Comparison of ENCODE assay signal across 1 cellular context in genomic region chr6:34414999-34415858, GRCh38.
TF ChIP-seq lines count a peak whose summit lies in the region.

No MANE protein-coding gene starts in this region.

TF ChIP-seq in HepG2, 621 proteins besides CTCF, POLR2A, EP300 and RAD21 (continued from another document and continues in another):
- no peak for TF ChIP-seq ZBED4 (CRISPR knock-in tag; IDR thresholded peaks at IDR 0.05; ENCODE audit: borderline replicate concordance)
- TF ChIP-seq, protein P1, sequence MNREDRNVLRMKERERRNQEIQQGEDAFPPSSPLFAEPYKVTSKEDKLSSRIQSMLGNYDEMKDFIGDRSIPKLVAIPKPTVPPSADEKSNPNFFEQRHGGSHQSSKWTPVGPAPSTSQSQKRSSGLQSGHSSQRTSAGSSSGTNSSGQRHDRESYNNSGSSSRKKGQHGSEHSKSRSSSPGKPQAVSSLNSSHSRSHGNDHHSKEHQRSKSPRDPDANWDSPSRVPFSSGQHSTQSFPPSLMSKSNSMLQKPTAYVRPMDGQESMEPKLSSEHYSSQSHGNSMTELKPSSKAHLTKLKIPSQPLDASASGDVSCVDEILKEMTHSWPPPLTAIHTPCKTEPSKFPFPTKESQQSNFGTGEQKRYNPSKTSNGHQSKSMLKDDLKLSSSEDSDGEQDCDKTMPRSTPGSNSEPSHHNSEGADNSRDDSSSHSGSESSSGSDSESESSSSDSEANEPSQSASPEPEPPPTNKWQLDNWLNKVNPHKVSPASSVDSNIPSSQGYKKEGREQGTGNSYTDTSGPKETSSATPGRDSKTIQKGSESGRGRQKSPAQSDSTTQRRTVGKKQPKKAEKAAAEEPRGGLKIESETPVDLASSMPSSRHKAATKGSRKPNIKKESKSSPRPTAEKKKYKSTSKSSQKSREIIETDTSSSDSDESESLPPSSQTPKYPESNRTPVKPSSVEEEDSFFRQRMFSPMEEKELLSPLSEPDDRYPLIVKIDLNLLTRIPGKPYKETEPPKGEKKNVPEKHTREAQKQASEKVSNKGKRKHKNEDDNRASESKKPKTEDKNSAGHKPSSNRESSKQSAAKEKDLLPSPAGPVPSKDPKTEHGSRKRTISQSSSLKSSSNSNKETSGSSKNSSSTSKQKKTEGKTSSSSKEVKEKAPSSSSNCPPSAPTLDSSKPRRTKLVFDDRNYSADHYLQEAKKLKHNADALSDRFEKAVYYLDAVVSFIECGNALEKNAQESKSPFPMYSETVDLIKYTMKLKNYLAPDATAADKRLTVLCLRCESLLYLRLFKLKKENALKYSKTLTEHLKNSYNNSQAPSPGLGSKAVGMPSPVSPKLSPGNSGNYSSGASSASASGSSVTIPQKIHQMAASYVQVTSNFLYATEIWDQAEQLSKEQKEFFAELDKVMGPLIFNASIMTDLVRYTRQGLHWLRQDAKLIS (CRISPR knock-in tag; IDR thresholded peaks at IDR 0.05) = no peak
- no peak for TF ChIP-seq ZNF282 (IDR thresholded peaks at IDR 0.05; ENCODE audit: partially characterized antibody)
- TF ChIP-seq ZNF329 (CRISPR knock-in tag; IDR thresholded peaks at IDR 0.05; ENCODE audit: low read depth) = no peak
- no peak for TF ChIP-seq MAFF (IDR thresholded peaks at IDR 0.05; ENCODE audit: low read depth, low read length)
- peak; percentile 74 for TF ChIP-seq ATF2 (CRISPR knock-in tag; IDR thresholded peaks at IDR 0.05)
- peak; percentile 53 for TF ChIP-seq FOXA3 (CRISPR knock-in tag; IDR thresholded peaks at IDR 0.05)
- TF ChIP-seq ZNF33A (CRISPR knock-in tag; IDR thresholded peaks at IDR 0.05; ENCODE audit: borderline replicate concordance) = no peak
- 0 out of 2 replicates have a peak, but pooled peaks have one; percentile 45 for TF ChIP-seq DMAP1 (CRISPR knock-in tag; IDR thresholded peaks at IDR 0.05)
- no peak for TF ChIP-seq WIZ (CRISPR knock-in tag; IDR thresholded peaks at IDR 0.05)
- no peak for TF ChIP-seq FUBP1 (CRISPR knock-in tag; IDR thresholded peaks at IDR 0.05; ENCODE audit: borderline replicate concordance)
- peak; percentile 50; the same call in 1 of the 2 replicates for TF ChIP-seq LCORL (IDR thresholded peaks at IDR 0.05)
- TF ChIP-seq LCORL (CRISPR knock-in tag; IDR thresholded peaks at IDR 0.05) = peak; percentile 82; the same call in 1 of the 2 replicates
- peak; percentile 34; the same call in 1 of the 2 replicates for TF ChIP-seq ZNF749 (CRISPR knock-in tag; IDR thresholded peaks at IDR 0.05; ENCODE audit: borderline replicate concordance)
- TF ChIP-seq SCMH1 (CRISPR knock-in tag; IDR thresholded peaks at IDR 0.05; ENCODE audit: borderline replicate concordance) = no peak
- TF ChIP-seq JARID2 (CRISPR knock-in tag; IDR thresholded peaks at IDR 0.05; ENCODE audit: insufficient replicate concordance) = no peak
- TF ChIP-seq ATF7-NPFF (CRISPR knock-in tag; IDR thresholded peaks at IDR 0.05; ENCODE audit: low read depth) = no peak
- no peak for TF ChIP-seq ARNTL (CRISPR knock-in tag; IDR thresholded peaks at IDR 0.05)
- peak; percentile 69; the same call in 1 of the 2 replicates for TF ChIP-seq ZKSCAN8 (CRISPR knock-in tag; IDR thresholded peaks at IDR 0.05; ENCODE audit: borderline replicate concordance)
- no peak; the same call in 1 of the 2 replicates for TF ChIP-seq SALL1 (CRISPR knock-in tag; IDR thresholded peaks at IDR 0.05)
- no peak for TF ChIP-seq HOXD1 (CRISPR knock-in tag; IDR thresholded peaks at IDR 0.05)
- TF ChIP-seq ZNF724P (CRISPR knock-in tag; IDR thresholded peaks at IDR 0.05; ENCODE audit: borderline replicate concordance) = no peak
- TF ChIP-seq ZNF7 (CRISPR knock-in tag; IDR thresholded peaks at IDR 0.05) = no peak
- TF ChIP-seq, protein P2, sequence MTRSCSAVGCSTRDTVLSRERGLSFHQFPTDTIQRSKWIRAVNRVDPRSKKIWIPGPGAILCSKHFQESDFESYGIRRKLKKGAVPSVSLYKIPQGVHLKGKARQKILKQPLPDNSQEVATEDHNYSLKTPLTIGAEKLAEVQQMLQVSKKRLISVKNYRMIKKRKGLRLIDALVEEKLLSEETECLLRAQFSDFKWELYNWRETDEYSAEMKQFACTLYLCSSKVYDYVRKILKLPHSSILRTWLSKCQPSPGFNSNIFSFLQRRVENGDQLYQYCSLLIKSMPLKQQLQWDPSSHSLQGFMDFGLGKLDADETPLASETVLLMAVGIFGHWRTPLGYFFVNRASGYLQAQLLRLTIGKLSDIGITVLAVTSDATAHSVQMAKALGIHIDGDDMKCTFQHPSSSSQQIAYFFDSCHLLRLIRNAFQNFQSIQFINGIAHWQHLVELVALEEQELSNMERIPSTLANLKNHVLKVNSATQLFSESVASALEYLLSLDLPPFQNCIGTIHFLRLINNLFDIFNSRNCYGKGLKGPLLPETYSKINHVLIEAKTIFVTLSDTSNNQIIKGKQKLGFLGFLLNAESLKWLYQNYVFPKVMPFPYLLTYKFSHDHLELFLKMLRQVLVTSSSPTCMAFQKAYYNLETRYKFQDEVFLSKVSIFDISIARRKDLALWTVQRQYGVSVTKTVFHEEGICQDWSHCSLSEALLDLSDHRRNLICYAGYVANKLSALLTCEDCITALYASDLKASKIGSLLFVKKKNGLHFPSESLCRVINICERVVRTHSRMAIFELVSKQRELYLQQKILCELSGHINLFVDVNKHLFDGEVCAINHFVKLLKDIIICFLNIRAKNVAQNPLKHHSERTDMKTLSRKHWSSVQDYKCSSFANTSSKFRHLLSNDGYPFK (CRISPR knock-in tag; IDR thresholded peaks at IDR 0.05; ENCODE audit: borderline replicate concordance) = no peak
- TF ChIP-seq, protein P3, sequence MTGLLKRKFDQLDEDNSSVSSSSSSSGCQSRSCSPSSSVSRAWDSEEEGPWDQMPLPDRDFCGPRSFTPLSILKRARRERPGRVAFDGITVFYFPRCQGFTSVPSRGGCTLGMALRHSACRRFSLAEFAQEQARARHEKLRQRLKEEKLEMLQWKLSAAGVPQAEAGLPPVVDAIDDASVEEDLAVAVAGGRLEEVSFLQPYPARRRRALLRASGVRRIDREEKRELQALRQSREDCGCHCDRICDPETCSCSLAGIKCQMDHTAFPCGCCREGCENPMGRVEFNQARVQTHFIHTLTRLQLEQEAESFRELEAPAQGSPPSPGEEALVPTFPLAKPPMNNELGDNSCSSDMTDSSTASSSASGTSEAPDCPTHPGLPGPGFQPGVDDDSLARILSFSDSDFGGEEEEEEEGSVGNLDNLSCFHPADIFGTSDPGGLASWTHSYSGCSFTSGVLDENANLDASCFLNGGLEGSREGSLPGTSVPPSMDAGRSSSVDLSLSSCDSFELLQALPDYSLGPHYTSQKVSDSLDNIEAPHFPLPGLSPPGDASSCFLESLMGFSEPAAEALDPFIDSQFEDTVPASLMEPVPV (CRISPR knock-in tag; IDR thresholded peaks at IDR 0.05) = 0 out of 2 replicates have a peak, but pooled peaks have one; percentile 38
- no peak for TF ChIP-seq ZNF644 (CRISPR knock-in tag; IDR thresholded peaks at IDR 0.05; ENCODE audit: low read depth)
- TF ChIP-seq ZFP36L1 (CRISPR knock-in tag; IDR thresholded peaks at IDR 0.05) = no peak; the same call in 1 of the 2 replicates
- TF ChIP-seq ZBTB43 (CRISPR knock-in tag; conservative IDR thresholded peaks at IDR 0.05) = no peak
- no peak for TF ChIP-seq CBX1 (IDR thresholded peaks at IDR 0.05; ENCODE audit: low read depth)
- TF ChIP-seq TEAD3 (CRISPR knock-in tag; optimal IDR thresholded peaks at IDR 0.05; ENCODE audit: borderline replicate concordance) = peak; percentile 33
- no peak for TF ChIP-seq MBD4 (IDR thresholded peaks at IDR 0.05; ENCODE audit: borderline replicate concordance, low read length)
- TF ChIP-seq ZNF577 (CRISPR knock-in tag; IDR thresholded peaks at IDR 0.05; ENCODE audit: borderline replicate concordance, low read depth) = no peak
- TF ChIP-seq SAP130 (CRISPR knock-in tag; IDR thresholded peaks at IDR 0.05; ENCODE audit: low read depth) = peak; percentile 90
- no peak for TF ChIP-seq ZNF274 (CRISPR knock-in tag; IDR thresholded peaks at IDR 0.05)
- TF ChIP-seq JUN (CRISPR knock-in tag; IDR thresholded peaks at IDR 0.05) = no peak
- TF ChIP-seq HOXA3 (CRISPR knock-in tag; IDR thresholded peaks at IDR 0.05) = peak; percentile 38; the same call in 1 of the 2 replicates
- TF ChIP-seq TBX3 (IDR thresholded peaks at IDR 0.05; ENCODE audit: borderline replicate concordance) = no peak; the same call in 1 of the 2 replicates
- no peak for TF ChIP-seq PAX8 (CRISPR knock-in tag; IDR thresholded peaks at IDR 0.05; ENCODE audit: borderline replicate concordance)
- TF ChIP-seq ZNF678 (CRISPR knock-in tag; IDR thresholded peaks at IDR 0.05) = no peak
- 0 out of 2 replicates have a peak, but pooled peaks have one; percentile 44 for TF ChIP-seq MEIS2 (CRISPR knock-in tag; IDR thresholded peaks at IDR 0.05)
- TF ChIP-seq, protein P4, sequence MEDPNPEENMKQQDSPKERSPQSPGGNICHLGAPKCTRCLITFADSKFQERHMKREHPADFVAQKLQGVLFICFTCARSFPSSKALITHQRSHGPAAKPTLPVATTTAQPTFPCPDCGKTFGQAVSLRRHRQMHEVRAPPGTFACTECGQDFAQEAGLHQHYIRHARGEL (CRISPR knock-in tag; IDR thresholded peaks at IDR 0.05) = no peak
- TF ChIP-seq SOX13 (IDR thresholded peaks at IDR 0.05) = no peak
- no peak; a peak in 2 of 4 replicates for TF ChIP-seq SOX13 (CRISPR knock-in tag; conservative IDR thresholded peaks at IDR 0.05 in 1 of 2, IDR thresholded peaks at IDR 0.05 in 1 of 2)
- TF ChIP-seq ZSCAN9 (CRISPR knock-in tag; IDR thresholded peaks at IDR 0.05; ENCODE audit: borderline replicate concordance) = no peak
- no peak for TF ChIP-seq RNF2 (conservative IDR thresholded peaks at IDR 0.05; ENCODE audit: low read depth)
- TF ChIP-seq ZNF709 (CRISPR knock-in tag; IDR thresholded peaks at IDR 0.05) = no peak
- no peak for TF ChIP-seq ZNF496 (CRISPR knock-in tag; IDR thresholded peaks at IDR 0.05; ENCODE audit: insufficient replicate concordance)
- no peak for TF ChIP-seq TRIM22 (IDR thresholded peaks at IDR 0.05)
